Comparison of ENCODE assay signal across 9 cellular contexts in genomic region chr5:149975409-149975808, GRCh38. TPM values are rescaled to one million over a fixed set of nuclear protein-coding genes. Genes with fewer than 3 reads are reported as not detected.
"Had no signal": no experiment of that assay in that cellular context is flagged by ENCODE, and none has a peak within 500 bp of the region (broad histone marks: within the 10 kb centered on the region; RNA-seq: fewer than 3 reads in every experiment).

No MANE protein-coding gene starts in this region.

- H3K4me1 ChIP-seq: HAP-1 had no signal

- ATAC-seq: HCT116 had no signal

- DNase-seq: GOT3, H7, HFFc6 had no signal

- H3K9ac ChIP-seq: GM23248 had no signal

- H3K4me3 Mint-ChIP-seq: HFFc6 had no signal

- H3K9me3 ChIP-seq: HAP-1 had no signal

- H3K9me3 Mint-ChIP-seq: HFFc6 had no signal

- H2AFZ ChIP-seq: GM23248 had no signal

- H3K27ac ChIP-seq: GM23248, HL-60 had no signal

- H3K4me3 ChIP-seq: GM23248, HAP-1 had no signal

- H3K27ac Mint-ChIP-seq: HFFc6 had no signal

RNA-seq across cellular contexts. Expression of gene PDE6A, which starts 30.8 kb away (rescaled TPM):
- total RNA-seq: GM23248, H7, HFFc6, HT1080, IMR-90 had no signal
- polyA plus RNA-seq: GM23248, IMR-90 had no signal
